11 cellular contexts compared by ENCODE assay signal in the genomic region with DNA sequence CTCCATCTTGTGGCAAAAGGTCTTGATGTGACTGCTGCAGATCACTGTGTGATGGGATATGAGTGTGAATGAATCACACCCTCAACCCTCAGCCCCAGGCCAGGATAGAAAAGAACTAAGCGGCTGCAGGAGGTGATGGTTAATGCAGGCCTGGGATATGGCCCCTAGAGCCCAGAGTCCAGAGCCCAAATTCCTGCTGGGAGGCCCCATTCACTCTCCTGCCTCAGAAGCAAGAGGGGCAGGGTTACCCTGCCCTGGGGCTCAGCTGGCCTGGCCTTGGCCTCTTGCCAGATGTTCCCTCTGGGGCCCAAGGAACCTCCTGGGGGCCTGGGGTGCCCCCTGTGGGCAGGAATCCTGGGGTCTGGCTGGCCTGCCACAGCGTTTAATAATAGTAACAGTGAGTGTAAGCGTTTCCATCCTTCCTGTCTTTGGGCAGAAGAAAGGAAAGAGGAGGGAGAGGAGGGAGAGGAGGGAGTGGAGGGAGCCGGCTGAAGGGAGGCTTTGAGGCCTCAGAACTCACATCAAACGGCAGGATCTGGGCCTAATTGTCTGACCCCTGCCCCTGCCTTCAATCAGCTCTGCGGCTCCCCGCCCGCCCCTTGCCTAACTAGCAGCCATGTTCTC. TPM values are rescaled to one million over a fixed set of nuclear protein-coding genes. Genes with fewer than 3 reads are reported as not detected.
DNase-seq lines count a peak whose midpoint lies in the region; ATAC-seq and TF ChIP-seq lines count a peak whose summit lies in the region.
"Had no signal": no experiment of that assay in that cellular context is flagged by ENCODE, and none has a peak within 500 bp of the region (broad histone marks: within the 10 kb centered on the region; RNA-seq: fewer than 3 reads in every experiment).

No MANE protein-coding gene starts in this region.

- H3K27me3 ChIP-seq in liver (ENCODE audit: control insufficient read depth in 4 of 4, insufficient read depth in 4 of 4, low read length in 3 of 4) = no peaks in the 10 kb centered on the region
- H3K27me3 ChIP-seq in uterus = no peaks in the 10 kb centered on the region

- H3K9ac ChIP-seq in liver (ENCODE audit: low read depth in 1 of 2, low read length in 2 of 2) = no peak overlapping the region
- H3K9ac ChIP-seq: parathyroid adenoma had no signal

- H3K36me3 ChIP-seq in liver (ENCODE audit: control insufficient read depth in 4 of 4, insufficient read depth in 3 of 4, low read depth in 1 of 4, low read length in 3 of 4) (peaks cover 0 to 7% (median 2%) of the 10 kb centered on the region in 4 donors), uterus (no peaks in the 10 kb centered on the region)

- DNase-seq in activated CD4-positive, alpha-beta T cell treated with anti-CD3 and anti-CD28 coated beads, Interleukin-2, amount 10 ng/mL, durations not matched to agents 7 days and 5 days = no peak
- DNase-seq in activated CD4-positive, alpha-beta T cell treated with anti-CD3 and anti-CD28 coated beads, Interleukin-2, amount 50 U/mL, for 48 hours = no peak
- DNase-seq in central memory CD8-positive, alpha-beta T cell (ENCODE audit: low spot score in 2 of 2) = no peak
- DNase-seq in uterus (peak; percentile 68 to 72), G401 (ENCODE audit: low spot score) (no peak)
- DNase-seq: activated naive CD8-positive, alpha-beta T cell treated with anti-CD3 and anti-CD28 coated beads, Interleukin-2, amount 10 ng/mL, durations not matched to agents 7 days and 5 days; CD4-positive, alpha-beta T cell had no signal

- H3K36me3 Mint-ChIP-seq in activated CD4-positive, alpha-beta T cell treated with anti-CD3 and anti-CD28 coated beads, Interleukin-2, amount 10 ng/mL, durations not matched to agents 7 days and 5 days (ENCODE audit: low read depth) = no peaks in the 10 kb centered on the region
- peaks cover 5% of the 10 kb centered on the region for H3K36me3 Mint-ChIP-seq in central memory CD8-positive, alpha-beta T cell (ENCODE audit: insufficient read depth)
- H3K36me3 Mint-ChIP-seq: activated naive CD8-positive, alpha-beta T cell treated with anti-CD3 and anti-CD28 coated beads, Interleukin-2, amount 10 ng/mL, durations not matched to agents 7 days and 5 days had no signal

- WGBS in liver = 74% methylated on average over 8 of the region's 8 CpGs

- no peak for TF ChIP-seq POLR2A in uterus (IDR thresholded peaks at IDR 0.05)

- no peak overlapping the region for H3K4me3 Mint-ChIP-seq in activated CD4-positive, alpha-beta T cell treated with anti-CD3 and anti-CD28 coated beads, Interleukin-2, amount 10 ng/mL, durations not matched to agents 7 days and 5 days
- no peak overlapping the region for H3K4me3 Mint-ChIP-seq in central memory CD8-positive, alpha-beta T cell
- H3K4me3 Mint-ChIP-seq: activated naive CD8-positive, alpha-beta T cell treated with anti-CD3 and anti-CD28 coated beads, Interleukin-2, amount 10 ng/mL, durations not matched to agents 7 days and 5 days; CD4-positive, alpha-beta T cell had no signal

- H3K4me1 Mint-ChIP-seq in activated CD4-positive, alpha-beta T cell treated with anti-CD3 and anti-CD28 coated beads, Interleukin-2, amount 10 ng/mL, durations not matched to agents 7 days and 5 days = peaks cover 4% of the 10 kb centered on the region
- no peaks in the 10 kb centered on the region for H3K4me1 Mint-ChIP-seq in central memory CD8-positive, alpha-beta T cell

- no peak for TF ChIP-seq RAD21 in liver (IDR thresholded peaks at IDR 0.05)

- intact Hi-C loops in uterus (cut with DNase I; ENCODE audit: low total_unique reads) = no loop called here

- H3K9me3 ChIP-seq in liver (ENCODE audit: control insufficient read depth in 4 of 4, low read length in 3 of 4) = no peaks in the 10 kb centered on the region
- H3K9me3 ChIP-seq in uterus = no peaks in the 10 kb centered on the region

- TF ChIP-seq CTCF in liver (IDR thresholded peaks at IDR 0.05; ENCODE audit: low read depth, low read length, missing input control) (peak; percentile 14), uterus (IDR thresholded peaks at IDR 0.05) (peak; percentile 12 to 48 (median 32))

- H3K27ac Mint-ChIP-seq in activated CD4-positive, alpha-beta T cell treated with anti-CD3 and anti-CD28 coated beads, Interleukin-2, amount 10 ng/mL, durations not matched to agents 7 days and 5 days = peak overlapping the region; percentile 69
- H3K27ac Mint-ChIP-seq in central memory CD8-positive, alpha-beta T cell (ENCODE audit: low read depth) = peak overlapping the region; percentile 50
- H3K27ac Mint-ChIP-seq: activated naive CD8-positive, alpha-beta T cell treated with anti-CD3 and anti-CD28 coated beads, Interleukin-2, amount 10 ng/mL, durations not matched to agents 7 days and 5 days; CD4-positive, alpha-beta T cell had no signal

- in situ Hi-C loops in G401 (cut with HindIII; ENCODE audit: low sequenced_read_pairs) = no loop called here

- CTCF ChIA-PET in activated CD4-positive, alpha-beta T cell treated with anti-CD3 and anti-CD28 coated beads, Interleukin-2, amount 10 ng/mL, durations not matched to agents 7 days and 5 days (lab: Charles Lee) = interaction anchor here (0.7 to 2.1 kb wide), 3 partner anchors 12 to 24 kb away, joined by 3 to 6 read pairs (median 4); no protein-coding TSS in a partner anchor

- POLR2A ChIA-PET in activated CD4-positive, alpha-beta T cell treated with anti-CD3 and anti-CD28 coated beads, Interleukin-2, amount 10 ng/mL, durations not matched to agents 7 days and 5 days (lab: Charles Lee) = no interaction called here

- no peak for ATAC-seq in central memory CD8-positive, alpha-beta T cell (replicated peaks; ENCODE audit: extremely low read depth, poor library complexity, severe bottlenecking)
- ATAC-seq in HG03469 (IDR thresholded peaks at IDR 0.05; ENCODE audit: unreplicated experiment) (no peak), GM21737 (IDR thresholded peaks at IDR 0.05; ENCODE audit: unreplicated experiment) (no peak)

- H3K27ac ChIP-seq in liver (ENCODE audit: low read depth in 1 of 2, low read length in 2 of 2) (peak overlapping the region in 1 of 2 donors; percentile 16), uterus (peak overlapping the region; percentile 81)
- H3K27ac ChIP-seq: parathyroid adenoma had no signal

- H3K4me3 ChIP-seq in liver (ENCODE audit: low read depth in 1 of 3, low read length in 3 of 3) (no peak overlapping the region), uterus (no peak overlapping the region)

- no peaks in the 10 kb centered on the region for H3K4me1 ChIP-seq in liver (ENCODE audit: control insufficient read depth in 4 of 4, insufficient read depth in 4 of 4, low read length in 3 of 4)
- peaks cover 7 to 20% of the 10 kb centered on the region in 2 donors for H3K4me1 ChIP-seq in uterus
- H3K4me1 ChIP-seq: parathyroid adenoma had no signal

- H3K27me3 Mint-ChIP-seq in activated CD4-positive, alpha-beta T cell treated with anti-CD3 and anti-CD28 coated beads, Interleukin-2, amount 10 ng/mL, durations not matched to agents 7 days and 5 days = no peaks in the 10 kb centered on the region
- no peaks in the 10 kb centered on the region for H3K27me3 Mint-ChIP-seq in central memory CD8-positive, alpha-beta T cell
- H3K27me3 Mint-ChIP-seq: activated naive CD8-positive, alpha-beta T cell treated with anti-CD3 and anti-CD28 coated beads, Interleukin-2, amount 10 ng/mL, durations not matched to agents 7 days and 5 days; CD4-positive, alpha-beta T cell had no signal

- H3K9me3 Mint-ChIP-seq in activated CD4-positive, alpha-beta T cell treated with anti-CD3 and anti-CD28 coated beads, Interleukin-2, amount 10 ng/mL, durations not matched to agents 7 days and 5 days = no peaks in the 10 kb centered on the region
- no peaks in the 10 kb centered on the region for H3K9me3 Mint-ChIP-seq in central memory CD8-positive, alpha-beta T cell
- H3K9me3 Mint-ChIP-seq: activated naive CD8-positive, alpha-beta T cell treated with anti-CD3 and anti-CD28 coated beads, Interleukin-2, amount 10 ng/mL, durations not matched to agents 7 days and 5 days; CD4-positive, alpha-beta T cell had no signal

TF ChIP-seq in liver, 16 proteins besides CTCF, POLR2A, EP300 and RAD21:
- no peak for TF ChIP-seq GABPA (IDR thresholded peaks at IDR 0.05 in 1 of 2, conservative IDR thresholded peaks at IDR 0.05 in 1 of 2)
- TF ChIP-seq SP1 (IDR thresholded peaks at IDR 0.05) = no peak
- TF ChIP-seq EGR1 (IDR thresholded peaks at IDR 0.05; ENCODE audit: low read depth in 2 of 2) = no peak
- peak; percentile 38 for TF ChIP-seq NR2F2 (IDR thresholded peaks at IDR 0.05)
- TF ChIP-seq HNF4A (conservative IDR thresholded peaks at IDR 0.05) = no peak
- TF ChIP-seq JUND (IDR thresholded peaks at IDR 0.05) = no peak
- TF ChIP-seq, protein P1, sequence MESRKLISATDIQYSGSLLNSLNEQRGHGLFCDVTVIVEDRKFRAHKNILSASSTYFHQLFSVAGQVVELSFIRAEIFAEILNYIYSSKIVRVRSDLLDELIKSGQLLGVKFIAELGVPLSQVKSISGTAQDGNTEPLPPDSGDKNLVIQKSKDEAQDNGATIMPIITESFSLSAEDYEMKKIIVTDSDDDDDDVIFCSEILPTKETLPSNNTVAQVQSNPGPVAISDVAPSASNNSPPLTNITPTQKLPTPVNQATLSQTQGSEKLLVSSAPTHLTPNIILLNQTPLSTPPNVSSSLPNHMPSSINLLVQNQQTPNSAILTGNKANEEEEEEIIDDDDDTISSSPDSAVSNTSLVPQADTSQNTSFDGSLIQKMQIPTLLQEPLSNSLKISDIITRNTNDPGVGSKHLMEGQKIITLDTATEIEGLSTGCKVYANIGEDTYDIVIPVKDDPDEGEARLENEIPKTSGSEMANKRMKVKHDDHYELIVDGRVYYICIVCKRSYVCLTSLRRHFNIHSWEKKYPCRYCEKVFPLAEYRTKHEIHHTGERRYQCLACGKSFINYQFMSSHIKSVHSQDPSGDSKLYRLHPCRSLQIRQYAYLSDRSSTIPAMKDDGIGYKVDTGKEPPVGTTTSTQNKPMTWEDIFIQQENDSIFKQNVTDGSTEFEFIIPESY (IDR thresholded peaks at IDR 0.05) = no peak
- TF ChIP-seq HNF4G (IDR thresholded peaks at IDR 0.05) = no peak
- TF ChIP-seq YY1 (IDR thresholded peaks at IDR 0.05) = no peak

RNA-seq across cellular contexts. Expression of a gene that starts 26.2 kb away (rescaled TPM):
- 10 to 100 TPM; 45.8 to 46.2 TPM for total RNA-seq in activated CD4-positive, alpha-beta T cell treated with anti-CD3 and anti-CD28 coated beads, Interleukin-2, amount 10 ng/mL, durations not matched to agents 7 days and 5 days
- total RNA-seq in liver (10 to 100 TPM; 15.3 to 24.8 TPM), uterus (10 to 100 TPM; 11.0 to 46.0 (median 25.3) TPM)
- polyA plus RNA-seq in liver = 10 to 100 TPM; 15.7 to 21.0 TPM
- total RNA-seq in G401 (2014; rRNA removed; shearing (Covaris generic)) = 39.5 and 43.0 TPM in 2 replicates

Comparison
In these comparisons a context has a peak if more than half of its experiments do, and no peak if none do; other contexts are left out.
1. DNase-seq: peak in uterus (2 of 2); none in activated CD4-positive, alpha-beta T cell treated with anti-CD3 and anti-CD28 coated beads, Interleukin-2, amount 10 ng/mL, durations not matched to agents 7 days and 5 days (single experiment), activated CD4-positive, alpha-beta T cell treated with anti-CD3 and anti-CD28 coated beads, Interleukin-2, amount 50 U/mL, for 48 hours (0 of 2), central memory CD8-positive, alpha-beta T cell (0 of 2) and G401 (single experiment).